ENCODE assay signal across 20 cellular contexts in the genomic region with DNA sequence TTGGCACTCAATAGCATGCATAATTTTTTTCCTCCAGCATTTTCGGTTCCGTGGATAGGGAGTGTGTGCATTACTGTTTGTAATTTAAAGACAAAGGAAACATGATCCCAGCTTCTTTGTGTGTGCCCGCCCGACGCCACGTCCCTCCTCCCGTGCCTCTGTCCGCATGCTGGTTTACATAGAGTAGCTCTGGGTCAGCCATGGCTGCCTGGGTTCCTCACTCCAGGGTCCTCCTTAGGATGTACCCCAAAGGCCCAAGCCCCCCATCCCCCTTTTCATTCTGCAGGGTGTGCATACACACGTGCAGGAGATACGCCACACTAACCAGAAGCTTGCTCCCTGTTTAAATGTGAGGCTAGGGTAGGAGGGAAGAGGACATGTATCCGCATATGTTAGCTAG.
DNase-seq lines count a peak whose midpoint lies in the region; ATAC-seq and TF ChIP-seq lines count a peak whose summit lies in the region.
"Had no signal": no experiment of that assay in that cellular context is flagged by ENCODE, and none has a peak within 500 bp of the region (broad histone marks: within the 10 kb centered on the region; RNA-seq: fewer than 3 reads in every experiment).

No MANE protein-coding gene starts in this region.

- CTCF ChIA-PET in A673 (lab: Charles Lee): no interaction called here

- no peak for TF ChIP-seq EP300 in stomach (IDR thresholded peaks at IDR 0.05)

- no peak overlapping the region for H3K4me2 ChIP-seq in hepatocyte
- H3K4me2 ChIP-seq: A549 had no signal

- H2AFZ ChIP-seq in hepatocyte: no peak overlapping the region

- H3K9me2 ChIP-seq in hepatocyte (replicated peaks; ENCODE audit: insufficient read depth): no peaks in the 10 kb centered on the region

- peak; percentile 24 for DNase-seq in A673 (ENCODE audit: low spot score)
- DNase-seq in NCI-H1105 treated with DMSO at 0.1 percent for 48 hours (lab: John Stamatoyannopoulos, UW): peak; percentile 67
- peak; percentile 86 for DNase-seq in NCI-H2171 (lab: John Stamatoyannopoulos, UW)
- no peak for DNase-seq in hepatocyte (ENCODE audit: low spot score)
- DNase-seq in stomach: no peak
- DNase-seq in hippocampal formation (lab: John Stamatoyannopoulos, UW): no peak
- DNase-seq: activated B cell treated with CpG ODN at 0.5 μM for 24 hours; CD8-positive, alpha-beta T cell; foreskin keratinocyte; H7; left cardiac atrium; NCI-H82; stimulated activated CD4-positive, alpha-beta T cell treated with anti-CD3 and anti-CD28 coated beads, Interleukin-12 subunit alpha, Interleukin-12 subunit beta, amount 100 ng/mL, for 4 hours; thyroid gland had no signal

- H3K9me3 ChIP-seq in A673 (ENCODE audit: low read depth, low read length, poor library complexity, severe bottlenecking): no peaks in the 10 kb centered on the region
- H3K9me3 ChIP-seq in hepatocyte (ENCODE audit: low read depth): no peaks in the 10 kb centered on the region
- H3K9me3 ChIP-seq in stomach: no peaks in the 10 kb centered on the region
- H3K9me3 ChIP-seq: A549, thyroid gland had no signal

- H3K79me2 ChIP-seq in hepatocyte: no peaks in the 10 kb centered on the region

- ATAC-seq in HG03378 (IDR thresholded peaks at IDR 0.05; ENCODE audit: unreplicated experiment) (no peak), GM18498 (IDR thresholded peaks at IDR 0.05; ENCODE audit: unreplicated experiment) (no peak)
- ATAC-seq: A549; CD8-positive, alpha-beta T cell; foreskin keratinocyte; left cardiac atrium; Panc1; stimulated activated effector memory CD8-positive, alpha-beta T cell treated with anti-CD3 and anti-CD28 coated beads, Interleukin-12 subunit alpha, Interleukin-12 subunit beta, amount 100 ng/mL, for 72 hours had no signal

- WGBS in hepatocyte (ENCODE audit: low lambda C conversion rate, missing lambda C conversion rate): 66% methylated on average over 11 of the region's 11 CpGs
- WGBS in stomach, 5 donors: 42 to 69% (median 50%) methylated on average over 11 of the region's 11 CpGs

- no peaks in the 10 kb centered on the region for H3K27me3 ChIP-seq in A673 (replicated peaks; ENCODE audit: insufficient read depth, low read depth, low read length, poor library complexity)
- H3K27me3 ChIP-seq in hepatocyte: no peaks in the 10 kb centered on the region
- H3K27me3 ChIP-seq in stomach: peaks cover 0 to 16% (median 0%) of the 10 kb centered on the region in 3 donors
- H3K27me3 ChIP-seq: foreskin keratinocyte, thyroid gland had no signal

- H4K20me1 ChIP-seq in hepatocyte (ENCODE audit: insufficient read depth, poor library complexity, severe bottlenecking): no peaks in the 10 kb centered on the region

- H3K27ac ChIP-seq in A673 (ENCODE audit: low read depth, low read length, poor library complexity, severe bottlenecking) (no peak overlapping the region), hepatocyte (peak overlapping the region; percentile 18), stomach (peak overlapping the region in 1 of 5 donors; percentile 91)
- H3K27ac ChIP-seq: A549, foreskin keratinocyte, HL-60, thyroid gland had no signal

- H3K36me3 ChIP-seq in A673 (ENCODE audit: insufficient read depth, low read length, poor library complexity, severe bottlenecking): no peaks in the 10 kb centered on the region
- no peaks in the 10 kb centered on the region for H3K36me3 ChIP-seq in hepatocyte (replicated peaks; ENCODE audit: insufficient read depth, low read depth)
- no peaks in the 10 kb centered on the region for H3K36me3 ChIP-seq in stomach
- H3K36me3 ChIP-seq: thyroid gland had no signal

- intact Hi-C loops in A673 (cut with micrococcal nuclease; ENCODE audit: unreplicated experiment) (no loop called here), stomach (cut with DNase I; ENCODE audit: low total_unique reads) (no loop called here)

- peaks cover 6% of the 10 kb centered on the region for H3K4me1 ChIP-seq in A673 (ENCODE audit: insufficient read depth, low read length, poor library complexity, severe bottlenecking)
- H3K4me1 ChIP-seq in hepatocyte (ENCODE audit: insufficient read depth): peaks cover 14% of the 10 kb centered on the region
- H3K4me1 ChIP-seq in stomach: peaks cover 0 to 50% (median 22%) of the 10 kb centered on the region in 4 donors
- H3K4me1 ChIP-seq: thyroid gland had no signal

- no peak for TF ChIP-seq POLR2A in stomach (IDR thresholded peaks at IDR 0.05)

- TF ChIP-seq CTCF in A673 (conservative IDR thresholded peaks at IDR 0.05; ENCODE audit: low read depth, low read length): no peak
- TF ChIP-seq CTCF in hepatocyte (IDR thresholded peaks at IDR 0.05; ENCODE audit: poor library complexity): no peak
- no peak for TF ChIP-seq CTCF in stomach (IDR thresholded peaks at IDR 0.05)

- POLR2A ChIA-PET in A673 (lab: Charles Lee; ENCODE audit: low non-redundant PET): no interaction called here

- H3K4me3 ChIP-seq in A673 (ENCODE audit: low read depth, low read length, poor library complexity, severe bottlenecking): no peak overlapping the region
- no peak overlapping the region for H3K4me3 ChIP-seq in hepatocyte
- no peak overlapping the region for H3K4me3 ChIP-seq in stomach
- H3K4me3 ChIP-seq: A549, thyroid gland had no signal

- BruUV-seq in A673 (replicated peaks; lab: Mats Ljungman, UMichigan): no TSS peak

Comparison
In these comparisons a context has a peak if more than half of its experiments do, and no peak if none do; other contexts are left out.
1. DNase-seq: peak in A673 (single experiment), NCI-H1105 treated with DMSO at 0.1 percent for 48 hours (single experiment) and NCI-H2171 (single experiment); none in hepatocyte (single experiment), stomach (single experiment) and hippocampal formation (0 of 2).